1 cellular context compared by ENCODE assay signal in the genomic region with DNA sequence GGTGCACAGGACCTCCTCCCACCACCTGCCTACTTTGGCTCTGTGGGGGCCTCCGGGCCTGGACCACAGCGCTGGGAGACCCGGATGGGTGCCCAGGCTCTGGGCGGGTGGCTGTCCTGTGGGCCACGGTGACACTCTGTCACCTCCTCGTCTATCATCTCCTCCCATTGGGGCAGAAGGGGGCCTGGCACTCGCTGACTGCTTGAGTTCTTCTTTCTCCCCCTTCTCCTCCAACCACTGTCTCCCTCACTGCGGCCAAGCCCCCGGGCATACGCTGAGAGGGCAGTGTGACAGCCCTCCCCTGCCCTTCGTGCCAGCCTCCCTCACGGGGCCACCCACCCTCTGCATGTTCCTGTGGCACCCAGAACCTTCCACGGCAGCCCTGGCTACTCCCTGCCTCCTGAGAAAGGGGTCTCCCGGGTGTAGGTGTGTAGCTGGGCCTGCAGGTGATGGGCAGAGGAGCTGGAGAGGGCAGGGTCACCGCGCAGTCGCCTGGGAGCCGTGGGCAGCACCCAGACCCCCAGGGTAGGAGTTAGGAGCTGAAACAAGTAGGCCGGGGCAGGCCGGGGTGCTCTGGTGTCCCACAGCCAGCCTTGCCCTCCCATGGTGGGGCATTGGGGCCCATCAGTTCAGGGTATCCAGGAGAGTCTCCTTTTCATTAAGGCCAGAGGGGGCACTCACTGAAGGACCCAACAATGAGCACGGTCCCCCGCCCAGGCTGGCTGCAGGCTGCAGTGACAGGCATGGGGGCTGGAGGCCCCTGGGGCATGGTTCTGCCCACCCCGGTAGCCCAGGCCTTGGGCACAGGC.
TF ChIP-seq lines count a peak whose summit lies in the region.

No MANE protein-coding gene starts in this region.

TF ChIP-seq in HepG2, 621 proteins besides CTCF, POLR2A, EP300 and RAD21:
- TF ChIP-seq RFX1 (IDR thresholded peaks at IDR 0.05) = no peak
- TF ChIP-seq, protein P1, sequence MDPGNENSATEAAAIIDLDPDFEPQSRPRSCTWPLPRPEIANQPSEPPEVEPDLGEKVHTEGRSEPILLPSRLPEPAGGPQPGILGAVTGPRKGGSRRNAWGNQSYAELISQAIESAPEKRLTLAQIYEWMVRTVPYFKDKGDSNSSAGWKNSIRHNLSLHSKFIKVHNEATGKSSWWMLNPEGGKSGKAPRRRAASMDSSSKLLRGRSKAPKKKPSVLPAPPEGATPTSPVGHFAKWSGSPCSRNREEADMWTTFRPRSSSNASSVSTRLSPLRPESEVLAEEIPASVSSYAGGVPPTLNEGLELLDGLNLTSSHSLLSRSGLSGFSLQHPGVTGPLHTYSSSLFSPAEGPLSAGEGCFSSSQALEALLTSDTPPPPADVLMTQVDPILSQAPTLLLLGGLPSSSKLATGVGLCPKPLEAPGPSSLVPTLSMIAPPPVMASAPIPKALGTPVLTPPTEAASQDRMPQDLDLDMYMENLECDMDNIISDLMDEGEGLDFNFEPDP (CRISPR knock-in tag; conservative IDR thresholded peaks at IDR 0.05) = no peak
- no peak for TF ChIP-seq FIP1L1 (IDR thresholded peaks at IDR 0.05; ENCODE audit: borderline replicate concordance, insufficient read depth, low read depth, low read length)
- TF ChIP-seq HIVEP1 (CRISPR knock-in tag; IDR thresholded peaks at IDR 0.05) = no peak
- TF ChIP-seq, protein P2, sequence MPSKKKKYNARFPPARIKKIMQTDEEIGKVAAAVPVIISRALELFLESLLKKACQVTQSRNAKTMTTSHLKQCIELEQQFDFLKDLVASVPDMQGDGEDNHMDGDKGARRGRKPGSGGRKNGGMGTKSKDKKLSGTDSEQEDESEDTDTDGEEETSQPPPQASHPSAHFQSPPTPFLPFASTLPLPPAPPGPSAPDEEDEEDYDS (CRISPR knock-in tag; IDR thresholded peaks at IDR 0.05) = no peak
- TF ChIP-seq EZH2 (conservative IDR thresholded peaks at IDR 0.05; ENCODE audit: low read depth, low read length) = 0 out of 2 replicates have a peak, but pooled peaks have one; percentile 32
